ENCODE assay signal across 14 cellular contexts in the genomic region with DNA sequence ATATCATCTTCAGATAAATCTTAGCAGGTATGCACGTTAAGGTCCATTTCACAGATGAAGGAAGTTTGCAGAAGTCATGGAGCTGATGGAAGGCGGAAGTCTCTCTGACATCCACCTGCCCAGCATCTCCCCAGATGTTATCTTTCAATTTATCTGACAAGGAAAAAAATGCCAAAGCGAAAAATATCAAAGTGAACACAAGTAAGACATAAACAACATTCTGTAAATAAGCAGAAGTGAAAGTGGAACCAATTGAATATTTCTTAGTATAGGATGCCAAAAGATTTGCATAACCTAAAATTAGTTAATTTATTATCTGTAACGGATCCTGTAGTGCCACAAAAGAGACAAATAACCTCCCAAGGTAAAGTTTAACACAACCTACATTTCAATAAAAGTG.
A peak's percentile ranks its signal among the peaks of the same experiment; 100 is the strongest.
DNase-seq lines count a peak whose midpoint lies in the region; ATAC-seq, FAIRE-seq and TF ChIP-seq lines count a peak whose summit lies in the region.
"Had no signal": no experiment of that assay in that cellular context is flagged by ENCODE, and none has a peak within 500 bp of the region (broad histone marks: within the 10 kb centered on the region; RNA-seq: fewer than 3 reads in every experiment).

No MANE protein-coding gene starts in this region.

- H3K27me3 ChIP-seq in mammary epithelial cell (ENCODE audit: insufficient read depth, low read length) = no peaks in the 10 kb centered on the region

- H3K36me3 ChIP-seq in mammary epithelial cell (ENCODE audit: insufficient read depth, low read length) = no peaks in the 10 kb centered on the region

- H4K20me1 ChIP-seq in mammary epithelial cell (ENCODE audit: insufficient read depth, low read length) = no peaks in the 10 kb centered on the region

- TF ChIP-seq POLR2A in H54 (IDR thresholded peaks at IDR 0.05; ENCODE audit: low read depth, low read length) = no peak

- in situ Hi-C loops in mammary epithelial cell (cut with MboI; ENCODE audit: low sequenced_read_pairs in 2 of 2) = no loop called here

- no peak for TF ChIP-seq CTCF in mammary epithelial cell (conservative IDR thresholded peaks at IDR 0.05 in 1 of 2, IDR thresholded peaks at IDR 0.05 in 1 of 2; ENCODE audit: extremely low read depth in 1 of 2, insufficient read depth in 1 of 2, low read depth in 1 of 2, low read length in 2 of 2)

- no peaks in the 10 kb centered on the region for H3K9me3 Mint-ChIP-seq in activated CD4-positive, alpha-beta T cell treated with anti-CD3 and anti-CD28 coated beads for 36 hours (ENCODE audit: low read depth)
- H3K9me3 Mint-ChIP-seq: nephron; stimulated activated naive CD8-positive, alpha-beta T cell treated with anti-CD3 and anti-CD28 coated beads, Interleukin-15, Interleukin-2, amounts not matched to agents 100 ng/mL and 50 ng/mL, for 24 hours had no signal

- H3K27me3 Mint-ChIP-seq in activated CD4-positive, alpha-beta T cell treated with anti-CD3 and anti-CD28 coated beads for 36 hours = no peaks in the 10 kb centered on the region
- H3K27me3 Mint-ChIP-seq: activated CD8-positive, alpha-beta memory T cell treated with anti-CD3 and anti-CD28 coated beads, Interleukin-2, amount 10 ng/mL, durations not matched to agents 7 days and 5 days; stimulated activated naive CD8-positive, alpha-beta T cell treated with anti-CD3 and anti-CD28 coated beads, Interleukin-15, Interleukin-2, amounts not matched to agents 100 ng/mL and 50 ng/mL, for 24 hours had no signal

- H3K9me3 ChIP-seq in mammary epithelial cell (replicated peaks; ENCODE audit: insufficient read depth, low read length) = no peaks in the 10 kb centered on the region

- no peak for FAIRE-seq in H54 (lab: Jason Lieb, UNC)
- FAIRE-seq: astrocyte had no signal

- H3K4me1 ChIP-seq in mammary epithelial cell (ENCODE audit: insufficient read depth, low read length) = no peaks in the 10 kb centered on the region

- H3K36me3 Mint-ChIP-seq in activated CD4-positive, alpha-beta T cell treated with anti-CD3 and anti-CD28 coated beads for 36 hours (ENCODE audit: low read depth) = no peaks in the 10 kb centered on the region
- H3K36me3 Mint-ChIP-seq: activated CD8-positive, alpha-beta memory T cell treated with anti-CD3 and anti-CD28 coated beads, Interleukin-2, amount 10 ng/mL, durations not matched to agents 7 days and 5 days had no signal

- no TSS peak for BruUV-seq in mammary epithelial cell (replicated peaks; lab: Mats Ljungman, UMichigan)

- WGBS in mammary epithelial cell (ENCODE audit: low coverage, missing lambda C conversion rate) = 53% methylated on average over 4 of the region's 4 CpGs

- H2AFZ ChIP-seq in mammary epithelial cell (ENCODE audit: low read depth, low read length) = no peak overlapping the region

- dilution Hi-C loops in mammary epithelial cell (cut with HindIII; ENCODE audit: low sequenced_read_pairs) = no loop called here

- CTCF ChIA-PET in mammary epithelial cell (lab: Charles Lee; ENCODE audit: low non-redundant PET) = no interaction called here
- CTCF ChIA-PET in activated CD4-positive, alpha-beta T cell treated with anti-CD3 and anti-CD28 coated beads for 36 hours (lab: Charles Lee) = no interaction called here

- H3K4me3 Mint-ChIP-seq in activated CD4-positive, alpha-beta T cell treated with anti-CD3 and anti-CD28 coated beads for 36 hours = no peak overlapping the region
- H3K4me3 Mint-ChIP-seq: activated CD8-positive, alpha-beta memory T cell treated with anti-CD3 and anti-CD28 coated beads, Interleukin-2, amount 10 ng/mL, durations not matched to agents 7 days and 5 days; nephron; stimulated activated naive CD8-positive, alpha-beta T cell treated with anti-CD3 and anti-CD28 coated beads, Interleukin-15, Interleukin-2, amounts not matched to agents 100 ng/mL and 50 ng/mL, for 24 hours had no signal

- ATAC-seq in GM18517 (IDR thresholded peaks at IDR 0.05; ENCODE audit: unreplicated experiment) (peak; percentile 97), GM21381 (IDR thresholded peaks at IDR 0.05; ENCODE audit: unreplicated experiment) (peak; percentile 98), HG03039 (IDR thresholded peaks at IDR 0.05; ENCODE audit: unreplicated experiment) (peak; percentile 93)
- no peak for ATAC-seq in activated CD4-positive, alpha-beta T cell treated with anti-CD3 and anti-CD28 coated beads for 36 hours
- ATAC-seq: activated CD8-positive, alpha-beta memory T cell treated with anti-CD3 and anti-CD28 coated beads, Interleukin-2, amount 10 ng/mL, durations not matched to agents 7 days and 5 days had no signal

- peak; percentile 92 for DNase-seq in NAMALWA (ENCODE audit: low spot score)
- DNase-seq in 8988T = no peak
- DNase-seq in mammary epithelial cell = no peak
- no peak for DNase-seq in activated CD4-positive, alpha-beta T cell treated with anti-CD3 and anti-CD28 coated beads for 36 hours
- DNase-seq in H54 (ENCODE audit: insufficient read length, low spot score) = no peak
- DNase-seq: activated CD8-positive, alpha-beta memory T cell treated with anti-CD3 and anti-CD28 coated beads, Interleukin-2, amount 10 ng/mL, durations not matched to agents 7 days and 5 days; COR-L47; NCI-H524 treated with DMSO at 0.1 percent for 48 hours had no signal

- intact Hi-C loops in mammary epithelial cell (cut with micrococcal nuclease) = no loop called here
- intact Hi-C loops in activated CD4-positive, alpha-beta T cell treated with anti-CD3 and anti-CD28 coated beads for 36 hours (cut with DNase I, micrococcal nuclease) = no loop called here

- POLR2A ChIA-PET in activated CD4-positive, alpha-beta T cell treated with anti-CD3 and anti-CD28 coated beads for 36 hours (lab: Charles Lee) = no interaction called here

- no peak overlapping the region for H3K27ac ChIP-seq in mammary epithelial cell (ENCODE audit: insufficient read depth, low read depth, low read length)

- no peak overlapping the region for H3K4me2 ChIP-seq in mammary epithelial cell (ENCODE audit: insufficient read depth, low read depth, low read length)

- H3K4me3 ChIP-seq in mammary epithelial cell (replicated peaks in 1 of 3; ENCODE audit: insufficient read depth in 1 of 3, low read depth in 2 of 3, low read length in 3 of 3) = no peak overlapping the region

- H3K79me2 ChIP-seq in mammary epithelial cell (ENCODE audit: insufficient read depth, low read length) = no peaks in the 10 kb centered on the region

- H3K4me1 Mint-ChIP-seq in activated CD4-positive, alpha-beta T cell treated with anti-CD3 and anti-CD28 coated beads for 36 hours = no peaks in the 10 kb centered on the region
- H3K4me1 Mint-ChIP-seq: activated CD8-positive, alpha-beta memory T cell treated with anti-CD3 and anti-CD28 coated beads, Interleukin-2, amount 10 ng/mL, durations not matched to agents 7 days and 5 days; nephron had no signal

- H3K9ac ChIP-seq in mammary epithelial cell (ENCODE audit: insufficient read depth, low read length) = no peak overlapping the region

- no peak overlapping the region for H3K27ac Mint-ChIP-seq in activated CD4-positive, alpha-beta T cell treated with anti-CD3 and anti-CD28 coated beads for 36 hours
- H3K27ac Mint-ChIP-seq: activated CD8-positive, alpha-beta memory T cell treated with anti-CD3 and anti-CD28 coated beads, Interleukin-2, amount 10 ng/mL, durations not matched to agents 7 days and 5 days; nephron; stimulated activated naive CD8-positive, alpha-beta T cell treated with anti-CD3 and anti-CD28 coated beads, Interleukin-15, Interleukin-2, amounts not matched to agents 100 ng/mL and 50 ng/mL, for 24 hours had no signal
